Comparison of ENCODE assay signal across 22 cellular contexts in the genomic region with DNA sequence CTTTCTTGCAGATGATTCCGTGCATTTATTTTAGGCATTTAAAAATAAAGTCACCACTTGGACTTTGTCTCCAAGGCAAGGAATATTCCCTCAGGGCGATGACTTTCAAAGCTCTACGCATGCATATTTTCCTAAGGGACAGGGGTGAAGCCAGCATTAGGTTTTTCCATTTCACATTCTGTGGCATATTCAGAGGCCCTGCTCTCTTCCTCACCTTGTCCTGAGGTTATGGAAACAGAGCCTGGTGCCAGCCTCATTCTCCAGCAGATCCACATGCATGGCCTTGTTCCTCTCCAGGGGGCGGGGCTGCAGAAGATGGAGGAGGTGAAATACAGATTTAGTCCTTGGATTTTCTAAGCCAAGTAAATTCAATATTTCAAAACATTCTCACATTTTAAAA. TPM values are rescaled to one million over a fixed set of nuclear protein-coding genes. Genes with fewer than 3 reads are reported as not detected.
"Had no signal": no experiment of that assay in that cellular context is flagged by ENCODE, and none has a peak within 500 bp of the region (broad histone marks: within the 10 kb centered on the region; RNA-seq: fewer than 3 reads in every experiment).

No MANE protein-coding gene starts in this region.

- H3K27me3 ChIP-seq: brain microvascular endothelial cell, right lobe of liver had no signal

- DNase-seq: activated CD4-positive, alpha-beta T cell treated with anti-CD3 and anti-CD28 coated beads, Interleukin-2, amount 50 U/mL, for 4 hours; activated CD4-positive, CD25-positive, alpha-beta regulatory T cell treated with anti-CD3 and anti-CD28 coated beads, Interleukin-2, amount 50 U/mL, for 72 hours; activated effector memory CD4-positive, alpha-beta T cell treated with anti-CD3 and anti-CD28 coated beads, Interleukin-2, amount 50 U/mL, for 16 hours; activated T-cell treated with anti-CD3 and anti-CD28 coated beads, Interleukin-2, amount 50 U/mL, for 1 hour; brain microvascular endothelial cell; cerebellar nuclear complex; erythroblast; hippocampal formation; naive thymus-derived CD4-positive, alpha-beta T cell; right lobe of liver; stimulated activated CD4-positive, alpha-beta T cell treated with anti-CD3 and anti-CD28 coated beads, Interleukin-12 subunit alpha, Interleukin-12 subunit beta, amount 100 ng/mL, for 4 hours; stimulated activated CD4-positive, alpha-beta T cell treated with anti-CD3 and anti-CD28 coated beads, Interleukin-2, amount 100 ng/mL, for 48 hours; stimulated activated naive CD4-positive, alpha-beta T cell treated with Interleukin-2 at 50 U/mL for 16 hours; T-helper 17 cell had no signal

- H3K4me3 Mint-ChIP-seq: activated naive CD8-positive, alpha-beta T cell; dendritic cell treated with granulocyte-macrophage colony-stimulating factor and Interleukin-4, amounts not matched to agents 40 ng/mL and 50 ng/mL, for 4 days; naive thymus-derived CD4-positive, alpha-beta T cell; T-helper 17 cell had no signal

- H3K4me1 ChIP-seq: prostate gland had no signal

- H3K4me1 Mint-ChIP-seq: T-helper 17 cell had no signal

- H3K27ac Mint-ChIP-seq: activated naive CD8-positive, alpha-beta T cell; dendritic cell treated with granulocyte-macrophage colony-stimulating factor and Interleukin-4, amounts not matched to agents 40 ng/mL and 50 ng/mL, for 4 days; naive thymus-derived CD4-positive, alpha-beta T cell; T-helper 17 cell had no signal

- H3K27ac ChIP-seq: brain microvascular endothelial cell, neutrophil, prostate gland, right lobe of liver had no signal

- H3K9me3 ChIP-seq: neutrophil, prostate gland, right lobe of liver had no signal

- ATAC-seq: naive thymus-derived CD4-positive, alpha-beta T cell; T-helper 17 cell had no signal

- H3K36me3 ChIP-seq: brain microvascular endothelial cell, neutrophil, prostate gland, right lobe of liver had no signal

- H3K36me3 Mint-ChIP-seq: activated naive CD8-positive, alpha-beta T cell; naive thymus-derived CD4-positive, alpha-beta T cell had no signal

- H3K9me3 Mint-ChIP-seq: dendritic cell treated with granulocyte-macrophage colony-stimulating factor and Interleukin-4, amounts not matched to agents 40 ng/mL and 50 ng/mL, for 4 days had no signal

- H3K4me3 ChIP-seq: lung, prostate gland, right lobe of liver had no signal

RNA-seq across cellular contexts. Expression of a gene that starts 11.6 kb away (rescaled TPM):
- total RNA-seq: lung; mononuclear cell; naive thymus-derived CD4-positive, alpha-beta T cell; right lobe of liver; T-helper 17 cell; temporal lobe; urinary bladder had no signal
- polyA plus RNA-seq: lung; naive thymus-derived CD4-positive, alpha-beta T cell; urinary bladder had no signal
